Comparison of ENCODE assay signal across 18 cellular contexts in the genomic region with DNA sequence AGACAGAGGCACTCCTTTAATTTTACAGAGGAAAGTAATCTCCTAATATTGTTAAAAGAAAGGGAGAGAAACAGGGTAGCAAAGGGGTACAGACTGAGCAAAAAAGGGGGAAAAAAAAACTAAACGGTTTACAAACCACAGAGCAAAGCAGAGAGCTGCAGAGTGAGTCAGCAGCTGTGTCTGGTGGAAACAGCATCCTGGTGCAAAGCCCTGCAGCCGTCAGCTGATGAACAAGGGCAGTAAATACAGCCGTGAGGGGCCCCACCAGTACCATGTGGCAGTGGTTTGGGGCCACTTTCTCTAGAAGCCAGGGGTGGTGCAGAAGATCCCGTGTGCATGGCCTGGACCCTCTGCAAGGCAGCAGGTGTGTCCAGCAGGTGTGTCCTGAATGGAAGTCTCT.
A peak's percentile ranks its signal among the peaks of the same experiment; 100 is the strongest.
DNase-seq lines count a peak whose midpoint lies in the region; ATAC-seq and TF ChIP-seq lines count a peak whose summit lies in the region.
"Had no signal": no experiment of that assay in that cellular context is flagged by ENCODE, and none has a peak within 500 bp of the region (broad histone marks: within the 10 kb centered on the region; RNA-seq: fewer than 3 reads in every experiment).

No MANE protein-coding gene starts in this region.

- no peaks in the 10 kb centered on the region for H3K36me3 Mint-ChIP-seq in T-helper 2 cell treated with Interferon-gamma antibody and Interleukin-4, amounts not matched to agents 5 μg/mL and 100 μg/mL, for 36 hours (ENCODE audit: low read depth)

- H3K4me3 Mint-ChIP-seq in T-helper 2 cell treated with Interferon-gamma antibody and Interleukin-4, amounts not matched to agents 5 μg/mL and 100 μg/mL, for 36 hours = peak overlapping the region; percentile 30
- H3K4me3 Mint-ChIP-seq: activated T-helper 17 cell treated with anti-CD3 and anti-CD28 coated beads, Interleukin-2, amount 50 U/mL, for 72 hours; H9 had no signal

- H3K36me3 ChIP-seq in BLaER1 = peaks cover 69% of the 10 kb centered on the region
- no peaks in the 10 kb centered on the region for H3K36me3 ChIP-seq in HUES64 (ENCODE audit: insufficient read depth, low read length)

- peak; percentile 32 for DNase-seq in T-helper 2 cell treated with Interferon-gamma antibody and Interleukin-4, amounts not matched to agents 5 μg/mL and 100 μg/mL, for 36 hours (ENCODE audit: low spot score)
- no peak for DNase-seq in foreskin keratinocyte
- DNase-seq in epidermal melanocyte (ENCODE audit: insufficient read length, low spot score) = no peak
- no peak for DNase-seq in HCEC 1CT
- DNase-seq in amniotic stem cell (lab: John Stamatoyannopoulos, UW) = no peak
- DNase-seq: cortex of kidney; H9; NCI-H1105; NCI-H748 treated with DMSO at 0.1 percent for 48 hours; stimulated activated CD4-positive, alpha-beta T cell treated with anti-CD3 and anti-CD28 coated beads, Interleukin-4, amount 100 ng/mL, for 24 hours; substantia nigra had no signal

- H3K4me3 ChIP-seq in BLaER1 (no peak overlapping the region), HUES64 (ENCODE audit: low read length) (no peak overlapping the region)
- H3K4me3 ChIP-seq: lung had no signal

- ATAC-seq in foreskin keratinocyte (peak; percentile 63), HG03432 (IDR thresholded peaks at IDR 0.05; ENCODE audit: unreplicated experiment) (no peak)
- ATAC-seq: activated T-helper 17 cell treated with anti-CD3 and anti-CD28 coated beads, Interleukin-2, amount 50 U/mL, for 72 hours had no signal

- H3K9me3 Mint-ChIP-seq in T-helper 2 cell treated with Interferon-gamma antibody and Interleukin-4, amounts not matched to agents 5 μg/mL and 100 μg/mL, for 36 hours = no peaks in the 10 kb centered on the region
- H3K9me3 Mint-ChIP-seq: activated T-helper 17 cell treated with anti-CD3 and anti-CD28 coated beads, Interleukin-2, amount 50 U/mL, for 72 hours; H9 had no signal

- peak overlapping the region; percentile 69 for H3K4me2 ChIP-seq in BLaER1

- no peaks in the 10 kb centered on the region for H3K27me3 ChIP-seq in BLaER1
- no peaks in the 10 kb centered on the region for H3K27me3 ChIP-seq in HUES64 (ENCODE audit: insufficient read depth, low read length)
- no peaks in the 10 kb centered on the region for H3K27me3 ChIP-seq in foreskin keratinocyte

- no peaks in the 10 kb centered on the region for H4K20me1 ChIP-seq in BLaER1

- H3K9ac ChIP-seq in BLaER1 = peak overlapping the region; percentile 67; the same call in 1 of the 2 replicates
- peak overlapping the region; percentile 3; the same call in 1 of the 2 replicates for H3K9ac ChIP-seq in HUES64 (ENCODE audit: low read depth, low read length)

- no peak for TF ChIP-seq CTCF in foreskin keratinocyte (conservative IDR thresholded peaks at IDR 0.05)

- peaks cover 33% of the 10 kb centered on the region for H3K27me3 Mint-ChIP-seq in T-helper 2 cell treated with Interferon-gamma antibody and Interleukin-4, amounts not matched to agents 5 μg/mL and 100 μg/mL, for 36 hours (ENCODE audit: low read depth)

- H3K4me1 Mint-ChIP-seq in T-helper 2 cell treated with Interferon-gamma antibody and Interleukin-4, amounts not matched to agents 5 μg/mL and 100 μg/mL, for 36 hours (ENCODE audit: low read depth) = peaks cover 14% of the 10 kb centered on the region
- H3K4me1 Mint-ChIP-seq: activated T-helper 17 cell treated with anti-CD3 and anti-CD28 coated beads, Interleukin-2, amount 50 U/mL, for 72 hours had no signal

- peaks cover 96% of the 10 kb centered on the region for H3K4me1 ChIP-seq in BLaER1
- H3K4me1 ChIP-seq in HUES64 (ENCODE audit: insufficient read depth, low read length) = peaks cover 8% of the 10 kb centered on the region
- no peaks in the 10 kb centered on the region for H3K4me1 ChIP-seq in foreskin keratinocyte

- H3K27ac ChIP-seq in BLaER1 (peak overlapping the region; percentile 81), HUES64 (ENCODE audit: low read depth, low read length) (no peak overlapping the region), foreskin keratinocyte (no peak overlapping the region)
- H3K27ac ChIP-seq: C4-2B had no signal

- H3K27ac Mint-ChIP-seq in T-helper 2 cell treated with Interferon-gamma antibody and Interleukin-4, amounts not matched to agents 5 μg/mL and 100 μg/mL, for 36 hours = no peak overlapping the region
- H3K27ac Mint-ChIP-seq: activated T-helper 17 cell treated with anti-CD3 and anti-CD28 coated beads, Interleukin-2, amount 50 U/mL, for 72 hours; H9; progenitor cell of endocrine pancreas had no signal

- H3K9me3 ChIP-seq in BLaER1 = no peaks in the 10 kb centered on the region
- H3K9me3 ChIP-seq in HUES64 (ENCODE audit: insufficient read depth, low read depth, low read length) = no peaks in the 10 kb centered on the region

- WGBS in HUES64 = 84% methylated on average over 4 of the region's 4 CpGs
